In genomic region chr1:53084589-53084971, GRCh38 we compare ENCODE assay signal across 2 cellular contexts.
A peak's percentile ranks its signal among the peaks of the same experiment; 100 is the strongest.
TF ChIP-seq lines count a peak whose summit lies in the region.

No MANE protein-coding gene starts in this region.

TF ChIP-seq in HEK293, 187 proteins besides CTCF, POLR2A, EP300 and RAD21:
- no peak for TF ChIP-seq ZNF510 (tag by site-specific recombination; IDR thresholded peaks at IDR 0.05; ENCODE audit: insufficient replicate concordance)
- TF ChIP-seq ZNF677 (tag by site-specific recombination; IDR thresholded peaks at IDR 0.05), result no peak
- TF ChIP-seq ZNF221 (tag by site-specific recombination; IDR thresholded peaks at IDR 0.05; ENCODE audit: borderline replicate concordance), result no peak
- TF ChIP-seq ZFHX2 (tag by site-specific recombination; conservative IDR thresholded peaks at IDR 0.05), result peak; percentile 73
- peak; percentile 91 for TF ChIP-seq KLF1 (tag by site-specific recombination; IDR thresholded peaks at IDR 0.05)
- TF ChIP-seq EGR2 (tag by site-specific recombination; IDR thresholded peaks at IDR 0.05; ENCODE audit: low read depth), result peak; percentile 49
- no peak for TF ChIP-seq ZNF169 (tag by site-specific recombination; IDR thresholded peaks at IDR 0.05)
- TF ChIP-seq KLF17 (tag by site-specific recombination; IDR thresholded peaks at IDR 0.05), result peak; percentile 78; the same call in 1 of the 2 replicates
- TF ChIP-seq KLF9 (tag by site-specific recombination; IDR thresholded peaks at IDR 0.05; ENCODE audit: low read depth), result peak; percentile 74
- TF ChIP-seq INSM2 (tag by site-specific recombination; IDR thresholded peaks at IDR 0.05), result no peak

TF ChIP-seq in HepG2, 621 proteins besides CTCF, POLR2A, EP300 and RAD21:
- TF ChIP-seq CCDC6 (CRISPR knock-in tag; IDR thresholded peaks at IDR 0.05) (no peak), HNRNPH1 (optimal IDR thresholded peaks at IDR 0.05; ENCODE audit: low read depth, low read length) (no peak), NCOA5 (CRISPR knock-in tag; IDR thresholded peaks at IDR 0.05) (no peak), BCLAF1 (IDR thresholded peaks at IDR 0.05) (no peak), ZNF460 (CRISPR knock-in tag; IDR thresholded peaks at IDR 0.05; ENCODE audit: borderline replicate concordance) (no peak), TCF12 (IDR thresholded peaks at IDR 0.05) (no peak), TCF12 (CRISPR knock-in tag; IDR thresholded peaks at IDR 0.05) (no peak), ATF7 (IDR thresholded peaks at IDR 0.05) (no peak), ATF7 (CRISPR knock-in tag; IDR thresholded peaks at IDR 0.05) (no peak)
